In genomic region chr1:30856260-30856790, GRCh38 we compare ENCODE assay signal across 9 cellular contexts. TPM values are rescaled to one million over a fixed set of nuclear protein-coding genes. Genes with fewer than 3 reads are reported as not detected.
DNase-seq lines count a peak whose midpoint lies in the region; ATAC-seq and TF ChIP-seq lines count a peak whose summit lies in the region.
"Had no signal": no experiment of that assay in that cellular context is flagged by ENCODE, and none has a peak within 500 bp of the region (broad histone marks: within the 10 kb centered on the region; RNA-seq: fewer than 3 reads in every experiment).

No MANE protein-coding gene starts in this region.

- H3K27me3 Mint-ChIP-seq in activated T-helper 1 cell treated with anti-CD3 and anti-CD28 coated beads, Interleukin-12 subunit alpha, Interleukin-12 subunit beta, Interleukin-2, Interleukin-4 antibody, amounts not matched to agents 30 ng/mL and 10 ng/mL and 1 ng/mL, durations not matched to agents 14 hours and 24 hours and 36 hours (ENCODE audit: insufficient read depth) = peaks cover 5% of the 10 kb centered on the region

- no peaks in the 10 kb centered on the region for H3K4me1 Mint-ChIP-seq in activated T-helper 1 cell treated with anti-CD3 and anti-CD28 coated beads, Interleukin-12 subunit alpha, Interleukin-12 subunit beta, Interleukin-2, Interleukin-4 antibody, amounts not matched to agents 30 ng/mL and 10 ng/mL and 1 ng/mL, durations not matched to agents 14 hours and 24 hours and 36 hours (ENCODE audit: low read depth)

- POLR2A ChIA-PET in HEK293T (lab: Yijun Ruan, JAX) = interaction anchor here (1.2 kb wide), 1 partner anchor 10 kb away, joined by 3 read pairs; no protein-coding TSS in a partner anchor

- peak; percentile 80 for DNase-seq in HEK293T (ENCODE audit: extremely low spot score)
- peak; percentile 72 for DNase-seq in NCI-H2196 (lab: John Stamatoyannopoulos, UW; ENCODE audit: unreplicated experiment)
- peak; percentile 83 for DNase-seq in astrocyte of the hippocampus (ENCODE audit: low read depth, low spot score)
- peak in 8 of 10 donors; percentile 39 to 90 (median 55) for DNase-seq in posterior cingulate gyrus
- DNase-seq in DMS114 treated with DMSO at 0.1 percent for 48 hours (lab: John Stamatoyannopoulos, UW; ENCODE audit: unreplicated experiment) = no peak
- DNase-seq in activated T-helper 1 cell treated with anti-CD3 and anti-CD28 coated beads, Interleukin-12 subunit alpha, Interleukin-12 subunit beta, Interleukin-2, Interleukin-4 antibody, amounts not matched to agents 30 ng/mL and 10 ng/mL and 1 ng/mL, durations not matched to agents 14 hours and 24 hours and 36 hours (ENCODE audit: low spot score) = no peak
- DNase-seq in cerebellar nuclear complex (lab: John Stamatoyannopoulos, UW) = no peak
- DNase-seq: SIG-M5 had no signal

- no peak overlapping the region for H3K27ac Mint-ChIP-seq in activated T-helper 1 cell treated with anti-CD3 and anti-CD28 coated beads, Interleukin-12 subunit alpha, Interleukin-12 subunit beta, Interleukin-2, Interleukin-4 antibody, amounts not matched to agents 30 ng/mL and 10 ng/mL and 1 ng/mL, durations not matched to agents 14 hours and 24 hours and 36 hours

- no peak for ATAC-seq in GM21619 (IDR thresholded peaks at IDR 0.05; ENCODE audit: unreplicated experiment)

- CTCF ChIA-PET in HEK293T (lab: Yijun Ruan, JAX) = interaction anchor here (0.5 to 1.2 kb wide), 3 partner anchors 55 to 72 kb away, joined by 3 to 6 read pairs (median 3); no protein-coding TSS in a partner anchor

- intact Hi-C loops in posterior cingulate gyrus (cut with DNase I) = loop anchor here (5.0 kb wide), 1 partner anchor 54 kb away; no protein-coding TSS in a partner anchor
- intact Hi-C loops in activated T-helper 1 cell treated with anti-CD3 and anti-CD28 coated beads, Interleukin-12 subunit alpha, Interleukin-12 subunit beta, Interleukin-2, Interleukin-4 antibody, amounts not matched to agents 30 ng/mL and 10 ng/mL and 1 ng/mL, durations not matched to agents 14 hours and 24 hours and 36 hours (cut with micrococcal nuclease) = no loop called here

- no peak overlapping the region for H3K4me3 Mint-ChIP-seq in activated T-helper 1 cell treated with anti-CD3 and anti-CD28 coated beads, Interleukin-12 subunit alpha, Interleukin-12 subunit beta, Interleukin-2, Interleukin-4 antibody, amounts not matched to agents 30 ng/mL and 10 ng/mL and 1 ng/mL, durations not matched to agents 14 hours and 24 hours and 36 hours

- H3K9me3 Mint-ChIP-seq in activated T-helper 1 cell treated with anti-CD3 and anti-CD28 coated beads, Interleukin-12 subunit alpha, Interleukin-12 subunit beta, Interleukin-2, Interleukin-4 antibody, amounts not matched to agents 30 ng/mL and 10 ng/mL and 1 ng/mL, durations not matched to agents 14 hours and 24 hours and 36 hours = no peaks in the 10 kb centered on the region

- no peaks in the 10 kb centered on the region for H3K36me3 Mint-ChIP-seq in activated T-helper 1 cell treated with anti-CD3 and anti-CD28 coated beads, Interleukin-12 subunit alpha, Interleukin-12 subunit beta, Interleukin-2, Interleukin-4 antibody, amounts not matched to agents 30 ng/mL and 10 ng/mL and 1 ng/mL, durations not matched to agents 14 hours and 24 hours and 36 hours (ENCODE audit: low read depth)

TF ChIP-seq in HEK293T, 16 proteins besides CTCF, POLR2A, EP300 and RAD21:
- no peak for TF ChIP-seq FOXA1 (IDR thresholded peaks at IDR 0.05)
- 0 out of 2 replicates have a peak, but pooled peaks have one; percentile 2 for TF ChIP-seq CTBP1 (IDR thresholded peaks at IDR 0.05; ENCODE audit: borderline replicate concordance)
TF ChIP-seq in HEK293T: peak in this region for 1.

RNA-seq across cellular contexts. Expression of gene SDC3, which starts 52.2 kb away (rescaled TPM):
- 0.26 and 0.34 TPM in 2 replicates for total RNA-seq in activated T-helper 1 cell treated with anti-CD3 and anti-CD28 coated beads, Interleukin-12 subunit alpha, Interleukin-12 subunit beta, Interleukin-2, Interleukin-4 antibody, amounts not matched to agents 30 ng/mL and 10 ng/mL and 1 ng/mL, durations not matched to agents 14 hours and 24 hours and 36 hours

Comparison
In these comparisons a context has a peak if more than half of its experiments do, and no peak if none do; other contexts are left out.
1. DNase-seq: peak in HEK293T (single experiment), NCI-H2196 (single experiment), astrocyte of the hippocampus (single experiment) and posterior cingulate gyrus (8 of 10); none in DMS114 treated with DMSO at 0.1 percent for 48 hours (single experiment), activated T-helper 1 cell treated with anti-CD3 and anti-CD28 coated beads, Interleukin-12 subunit alpha, Interleukin-12 subunit beta, Interleukin-2, Interleukin-4 antibody, amounts not matched to agents 30 ng/mL and 10 ng/mL and 1 ng/mL, durations not matched to agents 14 hours and 24 hours and 36 hours (single experiment) and cerebellar nuclear complex (0 of 2).